ENCODE assay signal across 9 cellular contexts in the genomic region with DNA sequence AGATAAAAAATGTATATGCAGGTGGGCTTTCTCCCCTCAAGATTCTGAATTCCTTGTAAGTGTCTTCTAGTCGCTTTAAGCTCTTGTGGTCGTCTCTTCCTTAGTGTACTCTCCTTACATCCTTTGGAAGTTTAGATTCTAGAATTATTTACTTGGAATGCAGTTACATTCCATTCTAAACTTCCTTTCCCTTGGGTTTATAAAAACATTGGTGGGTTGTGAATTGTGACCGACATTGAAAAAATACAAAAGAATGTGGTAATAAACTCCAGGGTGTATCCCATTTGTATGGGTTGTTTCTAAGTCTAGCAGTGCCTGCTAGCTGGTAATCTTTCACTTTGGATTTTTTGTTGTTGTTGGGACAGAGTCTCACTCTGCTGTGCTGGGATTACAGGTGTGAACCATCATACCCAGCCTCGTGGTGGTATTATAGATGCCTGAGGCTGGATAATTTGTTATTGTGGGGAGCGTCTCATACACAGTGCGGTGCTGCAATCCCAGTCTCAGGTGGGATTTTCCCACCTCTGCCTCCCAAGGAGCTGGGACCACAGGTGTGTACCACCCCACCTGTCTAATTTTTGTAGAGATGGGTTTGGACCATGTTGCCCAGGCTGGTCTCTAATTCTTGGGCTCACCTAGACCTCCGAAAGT. TPM values are rescaled to one million over a fixed set of nuclear protein-coding genes. Genes with fewer than 3 reads are reported as not detected.
A peak's percentile ranks its signal among the peaks of the same experiment; 100 is the strongest.
DNase-seq lines count a peak whose midpoint lies in the region; ATAC-seq and TF ChIP-seq lines count a peak whose summit lies in the region.
"Had no signal": no experiment of that assay in that cellular context is flagged by ENCODE, and none has a peak within 500 bp of the region (broad histone marks: within the 10 kb centered on the region; RNA-seq: fewer than 3 reads in every experiment).

No MANE protein-coding gene starts in this region.

- H3K27ac ChIP-seq in right lobe of liver (peak overlapping the region; percentile 93 to 99 (median 98)), transverse colon (peak overlapping the region; percentile 93 to 99 (median 98))

- no peak for TF ChIP-seq POLR2A in right lobe of liver (IDR thresholded peaks at IDR 0.05)
- no peak for TF ChIP-seq POLR2A in transverse colon (IDR thresholded peaks at IDR 0.05)

- intact Hi-C loops in right lobe of liver (cut with DNase I) = no loop called here
- intact Hi-C loops in transverse colon (cut with DNase I; ENCODE audit: low total_unique reads) = no loop called here

- H3K36me3 ChIP-seq in right lobe of liver = no peaks in the 10 kb centered on the region
- no peaks in the 10 kb centered on the region for H3K36me3 ChIP-seq in transverse colon

- no peaks in the 10 kb centered on the region for H3K9me3 Mint-ChIP-seq in activated T-cell treated with anti-CD3 and anti-CD28 coated beads, Interleukin-2, amount 50 U/mL, for 4 hours

- DNase-seq in activated T-cell treated with anti-CD3 and anti-CD28 coated beads, Interleukin-2, amount 50 U/mL, for 4 hours = no peak
- DNase-seq in activated T-cell treated with anti-CD3 and anti-CD28 coated beads for 4 hours (no peak), astrocyte of the hippocampus (ENCODE audit: low read depth, low spot score) (peak; percentile 83), right lobe of liver (no peak), transverse colon (no peak), medulla oblongata (ENCODE audit: extremely low spot score) (no peak), cerebellum (ENCODE audit: low spot score) (no peak), DMS153 (lab: John Stamatoyannopoulos, UW) (no peak)
- DNase-seq: COR-L47 had no signal

- H3K36me3 Mint-ChIP-seq in activated T-cell treated with anti-CD3 and anti-CD28 coated beads, Interleukin-2, amount 50 U/mL, for 4 hours (ENCODE audit: insufficient read depth) = peaks cover 33% of the 10 kb centered on the region

- TF ChIP-seq CTCF in right lobe of liver (IDR thresholded peaks at IDR 0.05) (no peak), transverse colon (IDR thresholded peaks at IDR 0.05) (no peak)

- H3K27me3 ChIP-seq in right lobe of liver (no peaks in the 10 kb centered on the region), transverse colon (no peaks in the 10 kb centered on the region)

- no peaks in the 10 kb centered on the region for H3K9me3 ChIP-seq in right lobe of liver
- no peaks in the 10 kb centered on the region for H3K9me3 ChIP-seq in transverse colon

- no peak for ATAC-seq in activated T-cell treated with anti-CD3 and anti-CD28 coated beads, Interleukin-2, amount 50 U/mL, for 4 hours
- no peak for ATAC-seq in right lobe of liver

- no peak for TF ChIP-seq EP300 in transverse colon (IDR thresholded peaks at IDR 0.05; ENCODE audit: low read depth)

- no peaks in the 10 kb centered on the region for H3K27me3 Mint-ChIP-seq in activated T-cell treated with anti-CD3 and anti-CD28 coated beads, Interleukin-2, amount 50 U/mL, for 4 hours (ENCODE audit: low read depth)

- peak overlapping the region in 1 of 3 donors; percentile 27 for H3K4me3 ChIP-seq in right lobe of liver
- H3K4me3 ChIP-seq in transverse colon = peak overlapping the region in 1 of 4 donors; percentile 9

- H3K4me1 Mint-ChIP-seq in activated T-cell treated with anti-CD3 and anti-CD28 coated beads, Interleukin-2, amount 50 U/mL, for 4 hours (ENCODE audit: low read depth) = peaks cover 90% of the 10 kb centered on the region

- H3K4me1 ChIP-seq in right lobe of liver (peaks cover 0 to 84% (median 23%) of the 10 kb centered on the region in 4 donors), transverse colon (peaks cover 40 to 95% (median 88%) of the 10 kb centered on the region in 4 donors)

- in situ Hi-C loops in transverse colon (cut with MboI; ENCODE audit: low pct_ligation_motif_present in 1 of 4, low pct_unique_long_range_greater_than_20kb in 1 of 4, low sequenced_read_pairs in 3 of 4) = no loop called here

- 46% methylated on average over 6 of the region's 7 CpGs for WGBS in right lobe of liver (ENCODE audit: insufficient coverage, low coverage, low lambda C conversion rate, missing lambda C conversion rate)
- WGBS in transverse colon (ENCODE audit: low coverage in 1 of 2), 2 donors = 51 to 61% methylated on average over 3 to 7 of the region's 7 CpGs

- H3K4me3 Mint-ChIP-seq in activated T-cell treated with anti-CD3 and anti-CD28 coated beads, Interleukin-2, amount 50 U/mL, for 4 hours = peak overlapping the region; percentile 86

RNA-seq across cellular contexts. Expression of a gene that starts 9.1 kb away (rescaled TPM):
- 10 to 100 TPM; 58.0 to 67.7 (median 59.7) TPM for total RNA-seq in activated T-cell treated with anti-CD3 and anti-CD28 coated beads, Interleukin-2, amount 50 U/mL, for 4 hours
- total RNA-seq in right lobe of liver (10 to 100 TPM; 41.4 to 65.0 (median 56.6) TPM), transverse colon (100 to 1,000 TPM in 3 of 4 donors, 10 to 100 TPM in 1; 90.5 to 190 (median 138) TPM), cerebellum (198 TPM)
